In genomic region chr7:101128040-101128834, GRCh38 we compare ENCODE assay signal across 14 cellular contexts. TPM values are rescaled to one million over a fixed set of nuclear protein-coding genes. Genes with fewer than 3 reads are reported as not detected.
DNase-seq lines count a peak whose midpoint lies in the region; ATAC-seq and TF ChIP-seq lines count a peak whose summit lies in the region.
"Had no signal": no experiment of that assay in that cellular context is flagged by ENCODE, and none has a peak within 500 bp of the region (broad histone marks: within the 10 kb centered on the region; RNA-seq: fewer than 3 reads in every experiment).

No MANE protein-coding gene starts in this region.

- no peaks in the 10 kb centered on the region for H4K20me1 ChIP-seq in hepatocyte (ENCODE audit: insufficient read depth, poor library complexity, severe bottlenecking)

- H3K9me3 ChIP-seq in hepatocyte (ENCODE audit: low read depth) (no peaks in the 10 kb centered on the region), thoracic aorta (no peaks in the 10 kb centered on the region)
- H3K9me3 ChIP-seq: upper lobe of right lung had no signal

- H3K27ac ChIP-seq in hepatocyte (peak overlapping the region; percentile 54), thoracic aorta (peak overlapping the region; percentile 93 to 95)
- H3K27ac ChIP-seq: upper lobe of right lung had no signal

- no peak for TF ChIP-seq CTCF in hepatocyte (IDR thresholded peaks at IDR 0.05; ENCODE audit: poor library complexity)
- TF ChIP-seq CTCF in thoracic aorta (IDR thresholded peaks at IDR 0.05), result no peak

- no peak for ATAC-seq in thoracic aorta (ENCODE audit: insufficient number of reproducible peaks, low FRiP score, low read depth)
- ATAC-seq in GM18870 (IDR thresholded peaks at IDR 0.05; ENCODE audit: unreplicated experiment), result no peak
- ATAC-seq: upper lobe of right lung had no signal

- no peaks in the 10 kb centered on the region for H3K9me3 Mint-ChIP-seq in T-helper 1 cell treated with Interleukin-12 subunit alpha and Interleukin-12 subunit beta and Interleukin-4 antibody, amounts not matched to agents 30 μg/mL and 1 μg/mL, for 36 hours

- peaks cover 26% of the 10 kb centered on the region for H3K4me1 Mint-ChIP-seq in T-helper 1 cell treated with Interleukin-12 subunit alpha and Interleukin-12 subunit beta and Interleukin-4 antibody, amounts not matched to agents 30 μg/mL and 1 μg/mL, for 36 hours (ENCODE audit: low read depth)

- H3K9me2 ChIP-seq in hepatocyte (replicated peaks; ENCODE audit: insufficient read depth), result no peaks in the 10 kb centered on the region

- H3K79me2 ChIP-seq in hepatocyte, result no peaks in the 10 kb centered on the region

- H3K27me3 Mint-ChIP-seq in T-helper 1 cell treated with Interleukin-12 subunit alpha and Interleukin-12 subunit beta and Interleukin-4 antibody, amounts not matched to agents 30 μg/mL and 1 μg/mL, for 36 hours (ENCODE audit: low read depth), result peaks cover 59% of the 10 kb centered on the region

- H2AFZ ChIP-seq in hepatocyte, result no peak overlapping the region

- WGBS in hepatocyte (ENCODE audit: low lambda C conversion rate, missing lambda C conversion rate), result 89% methylated on average over 14 of the region's 14 CpGs

- H3K4me3 ChIP-seq in hepatocyte (no peak overlapping the region), thoracic aorta (peak overlapping the region; percentile 74)

- no peaks in the 10 kb centered on the region for H3K36me3 Mint-ChIP-seq in T-helper 1 cell treated with Interleukin-12 subunit alpha and Interleukin-12 subunit beta and Interleukin-4 antibody, amounts not matched to agents 30 μg/mL and 1 μg/mL, for 36 hours (ENCODE audit: low read depth)

- peak overlapping the region; percentile 73 for H3K4me2 ChIP-seq in hepatocyte

- no peaks in the 10 kb centered on the region for H3K36me3 ChIP-seq in hepatocyte (replicated peaks; ENCODE audit: insufficient read depth, low read depth)
- peaks cover 23% of the 10 kb centered on the region for H3K36me3 ChIP-seq in thoracic aorta
- H3K36me3 ChIP-seq: upper lobe of right lung had no signal

- no peaks in the 10 kb centered on the region for H3K27me3 ChIP-seq in hepatocyte
- no peaks in the 10 kb centered on the region for H3K27me3 ChIP-seq in thoracic aorta (replicated peaks; ENCODE audit: insufficient read depth)

- DNase-seq in T-helper 1 cell (no peak), amniotic epithelial cell (ENCODE audit: low read depth) (peak; percentile 64), hepatocyte (ENCODE audit: low spot score) (no peak), thoracic aorta (ENCODE audit: low spot score) (no peak), COLO668 (lab: John Stamatoyannopoulos, UW; ENCODE audit: unreplicated experiment) (no peak), DMS79 treated with DMSO at 0.1 percent for 48 hours (lab: John Stamatoyannopoulos, UW) (no peak)
- DNase-seq: kidney glomerular epithelial cell, NCI-H524, T-helper 2 cell, upper lobe of right lung had no signal

- H3K4me1 ChIP-seq in hepatocyte (ENCODE audit: insufficient read depth) (peaks cover 20% of the 10 kb centered on the region), thoracic aorta (ENCODE audit: control insufficient read depth in 1 of 2, low read depth in 2 of 2) (peaks cover 26 to 89% of the 10 kb centered on the region in 2 donors)

- peak overlapping the region; percentile 43 for H3K27ac Mint-ChIP-seq in T-helper 1 cell treated with Interleukin-12 subunit alpha and Interleukin-12 subunit beta and Interleukin-4 antibody, amounts not matched to agents 30 μg/mL and 1 μg/mL, for 36 hours

- no peak overlapping the region for H3K4me3 Mint-ChIP-seq in T-helper 1 cell treated with Interleukin-12 subunit alpha and Interleukin-12 subunit beta and Interleukin-4 antibody, amounts not matched to agents 30 μg/mL and 1 μg/mL, for 36 hours

RNA-seq across cellular contexts. Expression of gene SERPINE1, which starts 1.3 kb away (rescaled TPM):
- total RNA-seq in hepatocyte (81.8 and 98.2 TPM in 2 replicates), thoracic aorta (1,000 to 10,000 TPM in 1 of 2 donors, 100 to 1,000 TPM in 1; 542 to 1,009 TPM)
- polyA plus RNA-seq in hepatocyte, result 181 and 185 TPM in 2 replicates

RNA-seq across cellular contexts. Expression of gene AP1S1, which starts 26.0 kb away (rescaled TPM):
- total RNA-seq in hepatocyte (85.8 and 118 TPM in 2 replicates), thoracic aorta (10 to 100 TPM; 11.9 to 33.0 TPM)
- 31.1 and 32.0 TPM in 2 replicates for polyA plus RNA-seq in hepatocyte

RNA-seq across cellular contexts. Expression of gene VGF, which starts 37.1 kb away (rescaled TPM):
- total RNA-seq in hepatocyte (0.30 and 0.32 TPM in 2 replicates), thoracic aorta (not detected)
- 0.19 and 0.80 TPM in 2 replicates for polyA plus RNA-seq in hepatocyte
- total RNA-seq: posterior vena cava, upper lobe of right lung had no signal

RNA-seq across cellular contexts. Expression of gene TRIM56, which starts 43.0 kb away (rescaled TPM):
- 10.0 and 13.1 TPM in 2 replicates for total RNA-seq in hepatocyte
- 25.7 and 27.2 TPM in 2 replicates for polyA plus RNA-seq in hepatocyte
- 10 to 100 TPM; 32.1 to 44.5 TPM for total RNA-seq in thoracic aorta

RNA-seq across cellular contexts. Expression of gene NAT16, which starts 51.9 kb away (rescaled TPM):
- total RNA-seq in hepatocyte, result not detected in 2 replicates
- not detected in 2 replicates for polyA plus RNA-seq in hepatocyte
- not detected for total RNA-seq in thoracic aorta
- total RNA-seq: A673, posterior vena cava, upper lobe of right lung had no signal
